ENCODE assay signal across 15 cellular contexts in the genomic region with DNA sequence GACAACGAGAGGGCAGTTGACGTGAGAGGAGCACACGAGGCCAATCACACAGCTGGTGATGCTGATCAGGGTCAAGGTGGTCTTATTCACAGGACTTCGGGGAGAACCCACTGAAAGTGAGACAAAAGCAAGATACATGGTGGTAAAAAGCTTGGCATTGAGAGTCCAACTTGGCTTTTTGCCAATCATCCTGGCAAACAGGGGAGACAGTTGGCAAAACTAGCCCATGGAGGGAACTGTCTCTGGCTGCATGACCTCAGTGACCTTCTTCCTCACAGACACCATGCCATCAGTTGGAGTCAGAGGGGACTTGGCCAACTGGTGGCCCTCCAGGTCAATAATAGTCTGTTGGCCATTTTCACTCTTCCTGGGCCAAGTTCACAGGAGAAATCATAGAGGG.
A peak's percentile ranks its signal among the peaks of the same experiment; 100 is the strongest.
DNase-seq lines count a peak whose midpoint lies in the region; TF ChIP-seq lines count a peak whose summit lies in the region.
"Had no signal": no experiment of that assay in that cellular context is flagged by ENCODE, and none has a peak within 500 bp of the region (broad histone marks: within the 10 kb centered on the region; RNA-seq: fewer than 3 reads in every experiment).

No MANE protein-coding gene starts in this region.

- intact Hi-C loops in esophagus muscularis mucosa (cut with DNase I): no loop called here
- intact Hi-C loops in left ventricle myocardium inferior (cut with micrococcal nuclease): no loop called here

- H3K36me3 ChIP-seq in esophagus muscularis mucosa: no peaks in the 10 kb centered on the region
- H3K36me3 ChIP-seq in left ventricle myocardium inferior: no peaks in the 10 kb centered on the region
- H3K36me3 ChIP-seq: BLaER1, HAP-1 had no signal

- no peak overlapping the region for H3K27ac ChIP-seq in esophagus muscularis mucosa (replicated peaks in 1 of 4)
- H3K27ac ChIP-seq in left ventricle myocardium inferior (replicated peaks): no peak overlapping the region
- H3K27ac ChIP-seq: BLaER1 had no signal

- H3K9me3 ChIP-seq in esophagus muscularis mucosa (no peaks in the 10 kb centered on the region), left ventricle myocardium inferior (replicated peaks) (no peaks in the 10 kb centered on the region)
- H3K9me3 ChIP-seq: BLaER1, HAP-1 had no signal

- TF ChIP-seq POLR2A in esophagus muscularis mucosa (IDR thresholded peaks at IDR 0.05; ENCODE audit: low read depth): no peak

- no peaks in the 10 kb centered on the region for H3K4me1 ChIP-seq in esophagus muscularis mucosa
- H3K4me1 ChIP-seq in left ventricle myocardium inferior: peaks cover 4% of the 10 kb centered on the region
- H3K4me1 ChIP-seq: BLaER1, HAP-1 had no signal

- 98% methylated on average over 4 of the region's 4 CpGs for WGBS in esophagus muscularis mucosa

- H3K27me3 ChIP-seq in esophagus muscularis mucosa (no peaks in the 10 kb centered on the region), left ventricle myocardium inferior (ENCODE audit: low read depth) (peaks cover 7% of the 10 kb centered on the region)
- H3K27me3 ChIP-seq: BLaER1 had no signal

- TF ChIP-seq CTCF in esophagus muscularis mucosa (IDR thresholded peaks at IDR 0.05) (no peak), left ventricle myocardium inferior (IDR thresholded peaks at IDR 0.05; ENCODE audit: borderline replicate concordance) (no peak)

- TF ChIP-seq EP300 in esophagus muscularis mucosa (IDR thresholded peaks at IDR 0.05): no peak

- DNase-seq in NCI-H1694 treated with DMSO at 0.1 percent for 48 hours (lab: John Stamatoyannopoulos, UW) (peak; percentile 96), NCI-H1694 (lab: John Stamatoyannopoulos, UW) (no peak), G401 (ENCODE audit: low spot score) (peak; percentile 21), NCI-H1092 treated with DMSO at 0.1 percent for 48 hours (lab: John Stamatoyannopoulos, UW) (peak; percentile 20), esophagus muscularis mucosa (ENCODE audit: extremely low spot score) (peak; percentile 53), anterior cingulate cortex (lab: John Stamatoyannopoulos, UW) (no peak), left ventricle myocardium inferior (no peak), NOMO-1 treated with dmso at 0.1 percent for 144 hours (lab: John Stamatoyannopoulos, UW; ENCODE audit: unreplicated experiment) (no peak)
- DNase-seq: 8988T; Calu3; CD4-positive, alpha-beta memory T cell; GDM1; GOT3 had no signal

- in situ Hi-C loops in G401 (cut with HindIII; ENCODE audit: low sequenced_read_pairs): no loop called here

- H3K4me3 ChIP-seq in esophagus muscularis mucosa: no peak overlapping the region
- H3K4me3 ChIP-seq in left ventricle myocardium inferior: no peak overlapping the region
- H3K4me3 ChIP-seq: BLaER1, HAP-1 had no signal

Comparison
In these comparisons a context has a peak if more than half of its experiments do, and no peak if none do; other contexts are left out.
1. DNase-seq: peak in NCI-H1694 treated with DMSO at 0.1 percent for 48 hours (single experiment), G401 (single experiment), NCI-H1092 treated with DMSO at 0.1 percent for 48 hours (single experiment) and esophagus muscularis mucosa (single experiment); none in NCI-H1694 (single experiment), anterior cingulate cortex (0 of 58), left ventricle myocardium inferior (single experiment) and NOMO-1 treated with dmso at 0.1 percent for 144 hours (single experiment).